In genomic region chr10:34254596-34254995, GRCh38 we compare ENCODE assay signal across 8 cellular contexts.
DNase-seq lines count a peak whose midpoint lies in the region; ATAC-seq and TF ChIP-seq lines count a peak whose summit lies in the region.

No MANE protein-coding gene starts in this region.

- TF ChIP-seq EP300 in tibial nerve (IDR thresholded peaks at IDR 0.05): no peak

- H3K27me3 ChIP-seq in tibial nerve: no peaks in the 10 kb centered on the region

- in situ Hi-C loops in Caki2 (cut with HindIII; ENCODE audit: low pct_unique_long_range_greater_than_20kb, low sequenced_read_pairs): no loop called here

- H3K4me3 ChIP-seq in fibroblast of mammary gland (ENCODE audit: control insufficient read depth, low read depth, low read length) (no peak overlapping the region), tibial nerve (no peak overlapping the region)

- H3K27ac ChIP-seq in tibial nerve: no peak overlapping the region

- no peak for TF ChIP-seq CTCF in fibroblast of mammary gland (conservative IDR thresholded peaks at IDR 0.05; ENCODE audit: control insufficient read depth, insufficient read depth, low read depth, low read length)
- no peak for TF ChIP-seq CTCF in tibial nerve (IDR thresholded peaks at IDR 0.05)

- H3K9me3 ChIP-seq in tibial nerve: no peaks in the 10 kb centered on the region

- peaks cover 0 to 8% (median 0%) of the 10 kb centered on the region in 3 donors for H3K36me3 ChIP-seq in tibial nerve

- peak; percentile 2 for DNase-seq in Caki2 (ENCODE audit: low read depth)
- DNase-seq in NCI-H146 (lab: John Stamatoyannopoulos, UW): peak; percentile 65
- DNase-seq in fibroblast of mammary gland (ENCODE audit: low read depth): peak; percentile 82
- no peak for DNase-seq in NCI-H524 (lab: John Stamatoyannopoulos, UW)
- DNase-seq in NCI-H1436 treated with DMSO at 0.1 percent for 48 hours (lab: John Stamatoyannopoulos, UW): no peak
- no peak for DNase-seq in activated CD4-positive, alpha-beta T cell treated with anti-CD3 and anti-CD28 coated beads, Interleukin-2, amount 50 U/mL, for 48 hours
- DNase-seq in tibial nerve (ENCODE audit: low spot score in 2 of 2): no peak

- no peak for TF ChIP-seq POLR2A in tibial nerve (IDR thresholded peaks at IDR 0.05)

- no peaks in the 10 kb centered on the region for H3K4me1 ChIP-seq in tibial nerve

- peak; percentile 47 for ATAC-seq in GM21528 (IDR thresholded peaks at IDR 0.05; ENCODE audit: low FRiP score, unreplicated experiment)

Comparison
In these comparisons a context has a peak if more than half of its experiments do, and no peak if none do; other contexts are left out.
1. DNase-seq: peak in Caki2 (single experiment), NCI-H146 (single experiment) and fibroblast of mammary gland (single experiment); none in NCI-H524 (0 of 2), NCI-H1436 treated with DMSO at 0.1 percent for 48 hours (single experiment), activated CD4-positive, alpha-beta T cell treated with anti-CD3 and anti-CD28 coated beads, Interleukin-2, amount 50 U/mL, for 48 hours (0 of 2) and tibial nerve (0 of 2).